ENCODE assay signal across 8 cellular contexts in genomic region chr1:214446772-214447556, GRCh38.
DNase-seq lines count a peak whose midpoint lies in the region; ATAC-seq, FAIRE-seq and TF ChIP-seq lines count a peak whose summit lies in the region.

No MANE protein-coding gene starts in this region.

- H2BK15ac ChIP-seq in H9 (ENCODE audit: low read depth, low read length), result no peak overlapping the region

- intact Hi-C loops in endothelial cell of umbilical vein (cut with micrococcal nuclease), result loop anchor here (1.0 to 5.0 kb wide), 6 partner anchors 8 to 140 kb away; no protein-coding TSS in a partner anchor

- DNase-seq in Caki2 (ENCODE audit: low read depth) (peak; percentile 96), H9 (peak; percentile 92), NCI-H446 (lab: John Stamatoyannopoulos, UW) (peak; percentile 94), endothelial cell of umbilical vein (ENCODE audit: low read depth, low spot score) (peak; percentile 88), non-pigmented ciliary epithelial cell (ENCODE audit: low read depth) (peak; percentile 76), COLO668 (lab: John Stamatoyannopoulos, UW; ENCODE audit: unreplicated experiment) (no peak)
- DNase-seq in activated CD4-positive, alpha-beta memory T cell treated with anti-CD3 and anti-CD28 coated beads, Interleukin-2, amount 10 ng/mL, durations not matched to agents 7 days and 5 days, result no peak
- no peak for DNase-seq in effector memory CD8-positive, alpha-beta T cell

- no peak overlapping the region for H3K23ac ChIP-seq in H9 (ENCODE audit: insufficient read length, low read depth, low read length)

- H3K27me3 Mint-ChIP-seq in H9 (ENCODE audit: low read depth), result no peaks in the 10 kb centered on the region; the same call in 1 of the 2 replicates
- peaks cover 4% of the 10 kb centered on the region for H3K27me3 Mint-ChIP-seq in activated CD4-positive, alpha-beta memory T cell treated with anti-CD3 and anti-CD28 coated beads, Interleukin-2, amount 10 ng/mL, durations not matched to agents 7 days and 5 days
- H3K27me3 Mint-ChIP-seq in effector memory CD8-positive, alpha-beta T cell, result peaks cover 1 to 22% of the 10 kb centered on the region in 2 donors

- H3K27ac Mint-ChIP-seq in H9, result peak overlapping the region; percentile 97 to 98 (median 98)
- H3K27ac Mint-ChIP-seq in activated CD4-positive, alpha-beta memory T cell treated with anti-CD3 and anti-CD28 coated beads, Interleukin-2, amount 10 ng/mL, durations not matched to agents 7 days and 5 days, result no peak overlapping the region
- no peak overlapping the region for H3K27ac Mint-ChIP-seq in effector memory CD8-positive, alpha-beta T cell

- TF ChIP-seq POLR2A in endothelial cell of umbilical vein (IDR thresholded peaks at IDR 0.05; ENCODE audit: low read depth, low read length), result peak; percentile 56

- H3K14ac ChIP-seq in H9 (ENCODE audit: insufficient read depth, low read length), result peak overlapping the region; percentile 45; the same call in 1 of the 2 replicates

- H3K4me1 ChIP-seq in H9 (ENCODE audit: insufficient read depth, low read length) (peaks cover 13% of the 10 kb centered on the region), endothelial cell of umbilical vein (ENCODE audit: control insufficient read depth, extremely low read depth, insufficient read depth, low read length) (peaks cover 41% of the 10 kb centered on the region)

- ATAC-seq in effector memory CD8-positive, alpha-beta T cell (replicated peaks), result no peak

- peak overlapping the region; percentile 74 for H2BK5ac ChIP-seq in H9 (ENCODE audit: insufficient read length, low read length)

- CTCF ChIA-PET in endothelial cell of umbilical vein (lab: Charles Lee), result interaction anchor here (0.6 to 1.0 kb wide), 2 partner anchors 43 to 44 kb away, joined by 4 to 5 read pairs; no protein-coding TSS in a partner anchor
- CTCF ChIA-PET in activated CD4-positive, alpha-beta memory T cell treated with anti-CD3 and anti-CD28 coated beads, Interleukin-2, amount 10 ng/mL, durations not matched to agents 7 days and 5 days (lab: Charles Lee), result no interaction called here

- H3K79me2 ChIP-seq in H9 (ENCODE audit: insufficient read depth, low read length), result peaks cover 3% of the 10 kb centered on the region; the same call in 1 of the 2 replicates
- peaks cover 51% of the 10 kb centered on the region for H3K79me2 ChIP-seq in endothelial cell of umbilical vein (ENCODE audit: control insufficient read depth, insufficient read depth, low read length)

- peak overlapping the region; percentile 78 for H2BK12ac ChIP-seq in H9 (ENCODE audit: insufficient read length, low read depth, low read length)

- no peak overlapping the region for H2AFZ ChIP-seq in H9 (ENCODE audit: low read length)
- no peak overlapping the region for H2AFZ ChIP-seq in endothelial cell of umbilical vein (ENCODE audit: low read depth, low read length)

- H2BK20ac ChIP-seq in H9 (ENCODE audit: low read depth, low read length, poor library complexity, severe bottlenecking), result no peak overlapping the region

- TSS peak; percentile 99 for BruUV-seq in endothelial cell of umbilical vein (replicated peaks; lab: Mats Ljungman, UMichigan)

- peak overlapping the region; percentile 10 for H3K4me2 ChIP-seq in H9 (ENCODE audit: insufficient read depth, insufficient read length, low read length)
- H3K4me2 ChIP-seq in endothelial cell of umbilical vein (ENCODE audit: insufficient read depth, low read length), result peak overlapping the region; percentile 88

- POLR2A ChIA-PET in endothelial cell of umbilical vein (lab: Charles Lee), result interaction anchor here (0.9 kb wide), 1 partner anchor 105 kb away, joined by 4 read pairs; no protein-coding TSS in a partner anchor
- POLR2A ChIA-PET in activated CD4-positive, alpha-beta memory T cell treated with anti-CD3 and anti-CD28 coated beads, Interleukin-2, amount 10 ng/mL, durations not matched to agents 7 days and 5 days (lab: Charles Lee), result no interaction called here

- H3K27me3 ChIP-seq in H9 (ENCODE audit: insufficient read depth, low read length), result no peaks in the 10 kb centered on the region
- no peaks in the 10 kb centered on the region for H3K27me3 ChIP-seq in endothelial cell of umbilical vein (ENCODE audit: control insufficient read depth in 2 of 2, insufficient read depth in 2 of 2, low read length in 2 of 2)

- peak overlapping the region; percentile 91 for H4K5ac ChIP-seq in H9 (ENCODE audit: insufficient read length, low read depth, low read length)

- H2AK5ac ChIP-seq in H9 (ENCODE audit: insufficient read length, low read length), result no peak overlapping the region

- dilution Hi-C loops in endothelial cell of umbilical vein (cut with MboI; ENCODE audit: extremely low pct_ligation_motif_present, low sequenced_read_pairs), result no loop called here

- H3K9me3 Mint-ChIP-seq in H9, result peaks cover 0 to 3% of the 10 kb centered on the region in 2 experiments; a peak in 2 of 5 replicates
- H3K9me3 Mint-ChIP-seq in activated CD4-positive, alpha-beta memory T cell treated with anti-CD3 and anti-CD28 coated beads, Interleukin-2, amount 10 ng/mL, durations not matched to agents 7 days and 5 days, result no peaks in the 10 kb centered on the region
- no peaks in the 10 kb centered on the region for H3K9me3 Mint-ChIP-seq in effector memory CD8-positive, alpha-beta T cell

- H4K8ac ChIP-seq in H9 (replicated peaks; ENCODE audit: insufficient read length, low read depth, low read length), result no peak overlapping the region

- peak overlapping the region; percentile 11 to 36; a peak in 2 of 5 replicates for H3K4me3 Mint-ChIP-seq in H9
- no peak overlapping the region for H3K4me3 Mint-ChIP-seq in activated CD4-positive, alpha-beta memory T cell treated with anti-CD3 and anti-CD28 coated beads, Interleukin-2, amount 10 ng/mL, durations not matched to agents 7 days and 5 days
- H3K4me3 Mint-ChIP-seq in effector memory CD8-positive, alpha-beta T cell, result no peak overlapping the region

- H3K4me1 Mint-ChIP-seq in H9, result peaks cover 56 to 70% of the 10 kb centered on the region in 2 experiments
- peaks cover 22% of the 10 kb centered on the region for H3K4me1 Mint-ChIP-seq in activated CD4-positive, alpha-beta memory T cell treated with anti-CD3 and anti-CD28 coated beads, Interleukin-2, amount 10 ng/mL, durations not matched to agents 7 days and 5 days
- no peaks in the 10 kb centered on the region for H3K4me1 Mint-ChIP-seq in effector memory CD8-positive, alpha-beta T cell (ENCODE audit: low read depth in 2 of 2)

- H3T11ph ChIP-seq in H9 (ENCODE audit: low read length), result peak overlapping the region; percentile 61

- no peaks in the 10 kb centered on the region for H3K9me3 ChIP-seq in H9 (ENCODE audit: control insufficient read depth, low read depth, low read length)
- no peaks in the 10 kb centered on the region for H3K9me3 ChIP-seq in endothelial cell of umbilical vein (replicated peaks; ENCODE audit: control insufficient read depth, insufficient read depth, low read length)

- H3K9me1 ChIP-seq in endothelial cell of umbilical vein (replicated peaks; ENCODE audit: control insufficient read depth, extremely low read depth, insufficient read depth, low read length), result no peaks in the 10 kb centered on the region

- H3K18ac ChIP-seq in H9 (ENCODE audit: insufficient read length, low read depth, low read length), result peak overlapping the region; percentile 70

- no peak overlapping the region; the same call in 1 of the 2 replicates for H3K4ac ChIP-seq in H9 (ENCODE audit: low read depth, low read length)

- peak; percentile 86 for FAIRE-seq in endothelial cell of umbilical vein (lab: Jason Lieb, UNC)

- peak overlapping the region; percentile 74 for H3K56ac ChIP-seq in H9 (ENCODE audit: insufficient read length, low read depth, low read length)

- no peaks in the 10 kb centered on the region for H3K79me1 ChIP-seq in H9 (ENCODE audit: insufficient read depth, low read depth, low read length, poor library complexity, severe bottlenecking)

- H3K9ac ChIP-seq in H9 (ENCODE audit: extremely low read depth, insufficient read length, low read length) (peak overlapping the region; percentile 59), endothelial cell of umbilical vein (replicated peaks; ENCODE audit: extremely low read depth, insufficient read depth, low read length) (peak overlapping the region; percentile 68)

- no peaks in the 10 kb centered on the region for H3K23me2 ChIP-seq in H9 (ENCODE audit: insufficient read length, low read depth, low read length, poor library complexity, severe bottlenecking)

- H4K20me1 ChIP-seq in H9 (ENCODE audit: control insufficient read depth, insufficient read depth, insufficient read length) (no peaks in the 10 kb centered on the region), endothelial cell of umbilical vein (replicated peaks; ENCODE audit: control insufficient read depth, extremely low read depth, insufficient read depth, low read length) (no peaks in the 10 kb centered on the region)

- peaks cover 0 to 3% of the 10 kb centered on the region in 2 experiments for H3K36me3 ChIP-seq in endothelial cell of umbilical vein (ENCODE audit: control insufficient read depth in 2 of 2, extremely low read depth in 1 of 2, insufficient read depth in 2 of 2, low read length in 2 of 2)

- H3K27ac ChIP-seq in H9 (ENCODE audit: insufficient read length, low read depth, low read length) (peak overlapping the region; percentile 99), endothelial cell of umbilical vein (ENCODE audit: insufficient read depth, low read depth, low read length) (peak overlapping the region; percentile 88)

- peak overlapping the region in 1 of 3 experiments; percentile 33 for H3K4me3 ChIP-seq in endothelial cell of umbilical vein (replicated peaks in 1 of 3; ENCODE audit: insufficient read depth in 1 of 3, low read depth in 1 of 3, low read length in 3 of 3)

- in situ Hi-C loops in Caki2 (cut with HindIII; ENCODE audit: low pct_unique_long_range_greater_than_20kb, low sequenced_read_pairs), result no loop called here

- no CpG with 5 or more reads among the region's 8 CpGs for WGBS in H9 (ENCODE audit: extremely low coverage, insufficient read length, low lambda C conversion rate)

- no peak overlapping the region for H2BK120ac ChIP-seq in H9 (ENCODE audit: low read depth, low read length, poor library complexity, severe bottlenecking)

- peaks cover 3 to 18% (median 5%) of the 10 kb centered on the region in 3 experiments; a peak in 6 of 7 replicates for H3K36me3 Mint-ChIP-seq in H9 (ENCODE audit: insufficient read depth in 1 of 3, low read depth in 3 of 3)
- H3K36me3 Mint-ChIP-seq in activated CD4-positive, alpha-beta memory T cell treated with anti-CD3 and anti-CD28 coated beads, Interleukin-2, amount 10 ng/mL, durations not matched to agents 7 days and 5 days (ENCODE audit: low read depth), result no peaks in the 10 kb centered on the region
- no peaks in the 10 kb centered on the region for H3K36me3 Mint-ChIP-seq in effector memory CD8-positive, alpha-beta T cell (ENCODE audit: insufficient read depth)

- no peak overlapping the region for H4K91ac ChIP-seq in H9 (ENCODE audit: insufficient read length, low read depth, low read length)

- TF ChIP-seq CTCF in H9 (conservative IDR thresholded peaks at IDR 0.05) (no peak), endothelial cell of umbilical vein (IDR thresholded peaks at IDR 0.05; ENCODE audit: extremely low read depth in 1 of 2, insufficient read depth in 1 of 2, low read depth in 1 of 2, low read length in 2 of 2) (no peak)

TF ChIP-seq in endothelial cell of umbilical vein, 7 proteins besides CTCF, POLR2A, EP300 and RAD21 (continues in another document):
- no peak for TF ChIP-seq EZH2 (IDR thresholded peaks at IDR 0.05; ENCODE audit: borderline replicate concordance, low read depth, low read length, severe bottlenecking)

Comparison
In these comparisons a context has a peak if more than half of its experiments do, and no peak if none do; other contexts are left out.
1. DNase-seq: peak in Caki2 (single experiment), H9 (single experiment), NCI-H446 (2 of 2), endothelial cell of umbilical vein (single experiment) and non-pigmented ciliary epithelial cell (single experiment); none in activated CD4-positive, alpha-beta memory T cell treated with anti-CD3 and anti-CD28 coated beads, Interleukin-2, amount 10 ng/mL, durations not matched to agents 7 days and 5 days (single experiment), COLO668 (single experiment) and effector memory CD8-positive, alpha-beta T cell (0 of 3).
2. H3K27ac Mint-ChIP-seq: peak in H9 (3 of 3); none in activated CD4-positive, alpha-beta memory T cell treated with anti-CD3 and anti-CD28 coated beads, Interleukin-2, amount 10 ng/mL, durations not matched to agents 7 days and 5 days (single experiment) and effector memory CD8-positive, alpha-beta T cell (0 of 2).
3. H3K4me3 Mint-ChIP-seq: peak in H9 (2 of 2); none in activated CD4-positive, alpha-beta memory T cell treated with anti-CD3 and anti-CD28 coated beads, Interleukin-2, amount 10 ng/mL, durations not matched to agents 7 days and 5 days (single experiment) and effector memory CD8-positive, alpha-beta T cell (0 of 2).